In genomic region chr2:130230376-130230775, GRCh38 we compare ENCODE assay signal across 10 cellular contexts. TPM values are rescaled to one million over a fixed set of nuclear protein-coding genes. Genes with fewer than 3 reads are reported as not detected.
"Had no signal": no experiment of that assay in that cellular context is flagged by ENCODE, and none has a peak within 500 bp of the region (broad histone marks: within the 10 kb centered on the region; RNA-seq: fewer than 3 reads in every experiment).

No MANE protein-coding gene starts in this region.

RNA-seq across cellular contexts. Expression of gene TUBA3E, which starts 32.1 kb away (rescaled TPM):
- total RNA-seq: OCI-LY7, PC-3, PC-9, Peyer's patch, RPMI7951, SJCRH30, SJSA1, SK-MEL-5, T-cell had no signal
- polyA plus RNA-seq: SK-N-SH had no signal
